ENCODE assay signal across 20 cellular contexts in the genomic region with DNA sequence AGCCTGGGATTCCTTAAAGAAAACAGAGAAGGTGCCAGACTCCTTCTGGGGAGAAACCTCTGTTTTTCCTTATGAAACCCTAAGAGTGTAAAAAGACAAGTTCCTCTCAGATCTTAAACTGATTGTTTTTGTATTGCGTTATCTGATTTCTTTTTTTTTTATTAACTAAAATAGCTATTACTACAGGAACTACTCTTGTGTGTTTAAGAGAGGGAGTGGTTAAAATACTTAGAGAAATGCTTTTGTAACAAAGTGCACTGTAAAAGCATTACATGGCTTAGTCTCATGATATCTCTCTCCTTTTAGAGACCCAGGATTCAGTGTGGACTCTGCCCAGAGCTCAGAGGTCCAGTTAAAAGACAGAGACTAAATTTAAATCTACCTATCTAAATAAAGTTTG. TPM values are rescaled to one million over a fixed set of nuclear protein-coding genes. Genes with fewer than 3 reads are reported as not detected.
DNase-seq lines count a peak whose midpoint lies in the region; ATAC-seq and TF ChIP-seq lines count a peak whose summit lies in the region.
"Had no signal": no experiment of that assay in that cellular context is flagged by ENCODE, and none has a peak within 500 bp of the region (broad histone marks: within the 10 kb centered on the region; RNA-seq: fewer than 3 reads in every experiment).

No MANE protein-coding gene starts in this region.

- POLR2A ChIA-PET in SK-N-SH (lab: Yijun Ruan, JAX), result no interaction called here
- POLR2A ChIA-PET in GM10248 (lab: Yijun Ruan, JAX), result no interaction called here
- POLR2A ChIA-PET in MCF 10A (lab: Yijun Ruan, JAX), result interaction anchor here (1.1 to 1.3 kb wide), 2 partner anchors 14 to 15 kb away, joined by 3 read pairs; no protein-coding TSS in a partner anchor

- WGBS in SK-N-SH (ENCODE audit: low lambda C conversion rate), result 86% methylated on average over 1 of the region's 1 CpG
- WGBS in ovary, 3 donors, result 44 to 50% (median 48%) methylated on average over 1 of the region's 1 CpG

- peak overlapping the region; percentile 5; the same call in 1 of the 2 replicates for H2AFZ ChIP-seq in SK-N-SH (ENCODE audit: low read depth)

- H3K4me3 ChIP-seq in SK-N-SH (ENCODE audit: low read depth in 2 of 2, low read length in 1 of 2), result no peak overlapping the region
- no peak overlapping the region for H3K4me3 ChIP-seq in right atrium auricular region
- H3K4me3 ChIP-seq in ovary, result no peak overlapping the region
- no peak overlapping the region for H3K4me3 ChIP-seq in upper lobe of right lung
- H3K4me3 ChIP-seq: lung had no signal

- H3K9me2 ChIP-seq in SK-N-SH, result no peaks in the 10 kb centered on the region

- H3K79me2 ChIP-seq in SK-N-SH (ENCODE audit: insufficient read depth), result no peaks in the 10 kb centered on the region

- BruUV-seq in MCF 10A (replicated peaks; lab: Mats Ljungman, UMichigan), result no TSS peak

- peaks cover 18% of the 10 kb centered on the region for H3K27me3 Mint-ChIP-seq in MCF 10A (ENCODE audit: insufficient read depth, unreplicated experiment)

- H3K4me3 Mint-ChIP-seq in MCF 10A (ENCODE audit: unreplicated experiment), result no peak overlapping the region
- H3K4me3 Mint-ChIP-seq: CD4-positive, alpha-beta memory T cell; central memory CD8-positive, alpha-beta T cell; WTC11 had no signal

- H3K4me1 Mint-ChIP-seq in MCF 10A (ENCODE audit: insufficient read depth, unreplicated experiment), result no peaks in the 10 kb centered on the region
- H3K4me1 Mint-ChIP-seq: CD4-positive, alpha-beta memory T cell; central memory CD8-positive, alpha-beta T cell had no signal

- H3K9me3 Mint-ChIP-seq in MCF 10A (ENCODE audit: unreplicated experiment), result no peaks in the 10 kb centered on the region
- H3K9me3 Mint-ChIP-seq: central memory CD8-positive, alpha-beta T cell had no signal

- H3K36me3 Mint-ChIP-seq in MCF 10A (ENCODE audit: insufficient read depth, unreplicated experiment), result no peaks in the 10 kb centered on the region

- no peaks in the 10 kb centered on the region for H3K36me3 ChIP-seq in SK-N-SH (replicated peaks in 1 of 2; ENCODE audit: control insufficient read depth in 1 of 2, insufficient read depth in 2 of 2, low read length in 1 of 2)
- H3K36me3 ChIP-seq in right atrium auricular region, result no peaks in the 10 kb centered on the region
- no peaks in the 10 kb centered on the region for H3K36me3 ChIP-seq in ovary
- H3K36me3 ChIP-seq in upper lobe of right lung, result no peaks in the 10 kb centered on the region

- no peaks in the 10 kb centered on the region for H4K20me1 ChIP-seq in SK-N-SH (ENCODE audit: insufficient read depth)

- TF ChIP-seq EP300 in SK-N-SH (IDR thresholded peaks at IDR 0.05; ENCODE audit: borderline replicate concordance in 1 of 2, low read depth in 1 of 2, low read length in 1 of 2) (no peak), ovary (IDR thresholded peaks at IDR 0.05) (no peak)

- H3K27me3 ChIP-seq in SK-N-SH (ENCODE audit: insufficient read depth) (no peaks in the 10 kb centered on the region), right atrium auricular region (no peaks in the 10 kb centered on the region), ovary (no peaks in the 10 kb centered on the region), upper lobe of right lung (no peaks in the 10 kb centered on the region)

- no peak overlapping the region for H3K27ac Mint-ChIP-seq in MCF 10A (ENCODE audit: low read depth, unreplicated experiment)

- TF ChIP-seq RAD21 in SK-N-SH (IDR thresholded peaks at IDR 0.05; ENCODE audit: low read length), result no peak

- H3K9me3 ChIP-seq in SK-N-SH, result 0 out of 2 replicates have a peak, but pooled peaks cover 4% of the 10 kb centered on the region
- no peaks in the 10 kb centered on the region for H3K9me3 ChIP-seq in right atrium auricular region
- no peaks in the 10 kb centered on the region for H3K9me3 ChIP-seq in ovary
- no peaks in the 10 kb centered on the region for H3K9me3 ChIP-seq in upper lobe of right lung

- intact Hi-C loops in ovary (cut with DNase I) (no loop called here), upper lobe of right lung (cut with DNase I) (no loop called here), MCF 10A (cut with micrococcal nuclease) (no loop called here)

- H3K27ac ChIP-seq in SK-N-SH (ENCODE audit: low read depth in 2 of 2, low read length in 1 of 2) (no peak overlapping the region), right atrium auricular region (peak overlapping the region; percentile 39 to 54), ovary (peak overlapping the region; percentile 7 to 52), upper lobe of right lung (peak overlapping the region; percentile 64)

- H3K4me2 ChIP-seq in SK-N-SH, result no peak overlapping the region

- CTCF ChIA-PET in SK-N-SH (lab: Yijun Ruan, JAX) (interaction anchor here (0.6 to 20.0 kb wide), 3 partner anchors 11 to 402 kb away, joined by 3 to 556 read pairs (median 126); no protein-coding TSS in a partner anchor), GM10248 (lab: Yijun Ruan, JAX) (interaction anchor here (1.2 to 6.8 kb wide), 4 partner anchors 11 to 58 kb away, joined by 4 to 41 read pairs (median 9); no protein-coding TSS in a partner anchor), MCF 10A (lab: Yijun Ruan, JAX) (interaction anchor here (0.6 to 23.9 kb wide), 5 partner anchors 10 to 295 kb away, joined by 3 to 411 read pairs (median 8); no protein-coding TSS in a partner anchor)

- H3K4me1 ChIP-seq in SK-N-SH (ENCODE audit: control insufficient read depth in 1 of 2, insufficient read depth in 2 of 2, low read depth in 1 of 2, low read length in 1 of 2), result no peaks in the 10 kb centered on the region
- peaks cover 0 to 9% of the 10 kb centered on the region in 2 donors for H3K4me1 ChIP-seq in right atrium auricular region
- H3K4me1 ChIP-seq in ovary (ENCODE audit: insufficient read depth), result peaks cover 1% of the 10 kb centered on the region
- H3K4me1 ChIP-seq in upper lobe of right lung, result peaks cover 11% of the 10 kb centered on the region

- no peaks in the 10 kb centered on the region for H3F3A ChIP-seq in SK-N-SH (replicated peaks; ENCODE audit: insufficient read depth)

- TF ChIP-seq POLR2A in ovary (IDR thresholded peaks at IDR 0.05), result no peak

- ATAC-seq in SK-N-SH treated with all-trans-retinoic acid at 6 μM for 48 hours, result no peak
- peak; percentile 24 for ATAC-seq in upper lobe of right lung
- no peak for ATAC-seq in HG02588 (IDR thresholded peaks at IDR 0.05; ENCODE audit: unreplicated experiment)
- ATAC-seq: activated naive CD4-positive, alpha-beta T cell treated with anti-CD3 and anti-CD28 coated beads, Interleukin-2, amount 50 U/mL, for 72 hours; WTC11 had no signal

- no peak overlapping the region for H3K9ac ChIP-seq in SK-N-SH

- TF ChIP-seq CTCF in SK-N-SH (IDR thresholded peaks at IDR 0.05) (no peak), right atrium auricular region (IDR thresholded peaks at IDR 0.05) (no peak), ovary (IDR thresholded peaks at IDR 0.05) (no peak), upper lobe of right lung (IDR thresholded peaks at IDR 0.05) (no peak), GM10248 (IDR thresholded peaks at IDR 0.05; ENCODE audit: control extremely low read depth, extremely low read depth, low read depth, missing control alignments) (no peak), MCF 10A (IDR thresholded peaks at IDR 0.05; ENCODE audit: unreplicated experiment) (no peak)

- DNase-seq in SK-N-SH (no peak), right atrium auricular region (ENCODE audit: low spot score) (no peak), ovary (no peak), upper lobe of right lung (no peak), GM10248 (ENCODE audit: extremely low spot score) (no peak), MCF 10A (ENCODE audit: unreplicated experiment) (no peak)
- DNase-seq: 8988T; activated CD8-positive, alpha-beta memory T cell treated with anti-CD3 and anti-CD28 coated beads, Interleukin-2, amount 50 U/mL, for 48 hours; CD4-positive, alpha-beta memory T cell; GOT3; hypothalamus; MV-4-11; NCI-H2171 treated with DMSO at 0.1 percent for 48 hours; nucleus accumbens had no signal

TF ChIP-seq in SK-N-SH, 30 proteins besides CTCF, POLR2A, EP300 and RAD21 (continues in another document):
- TF ChIP-seq JUND (IDR thresholded peaks at IDR 0.05), result no peak
- TF ChIP-seq GABPA (IDR thresholded peaks at IDR 0.05; ENCODE audit: low read depth), result no peak
- TF ChIP-seq SIN3A (IDR thresholded peaks at IDR 0.05; ENCODE audit: borderline replicate concordance, low read depth, low read length), result no peak
- TF ChIP-seq RFX5 (IDR thresholded peaks at IDR 0.05; ENCODE audit: low read length), result no peak
- TF ChIP-seq RCOR1 (IDR thresholded peaks at IDR 0.05; ENCODE audit: low read length), result no peak
- TF ChIP-seq MXI1 (IDR thresholded peaks at IDR 0.05; ENCODE audit: low read depth, low read length), result no peak
- TF ChIP-seq, protein P1, sequence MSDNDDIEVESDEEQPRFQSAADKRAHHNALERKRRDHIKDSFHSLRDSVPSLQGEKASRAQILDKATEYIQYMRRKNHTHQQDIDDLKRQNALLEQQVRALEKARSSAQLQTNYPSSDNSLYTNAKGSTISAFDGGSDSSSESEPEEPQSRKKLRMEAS (IDR thresholded peaks at IDR 0.05; ENCODE audit: low read depth), result no peak

TF ChIP-seq in SK-N-SH treated with all-trans-retinoic acid at 6 μM for 48 hours, 23 proteins besides CTCF, POLR2A, EP300 and RAD21 (continues in another document):
- TF ChIP-seq, protein P2, sequence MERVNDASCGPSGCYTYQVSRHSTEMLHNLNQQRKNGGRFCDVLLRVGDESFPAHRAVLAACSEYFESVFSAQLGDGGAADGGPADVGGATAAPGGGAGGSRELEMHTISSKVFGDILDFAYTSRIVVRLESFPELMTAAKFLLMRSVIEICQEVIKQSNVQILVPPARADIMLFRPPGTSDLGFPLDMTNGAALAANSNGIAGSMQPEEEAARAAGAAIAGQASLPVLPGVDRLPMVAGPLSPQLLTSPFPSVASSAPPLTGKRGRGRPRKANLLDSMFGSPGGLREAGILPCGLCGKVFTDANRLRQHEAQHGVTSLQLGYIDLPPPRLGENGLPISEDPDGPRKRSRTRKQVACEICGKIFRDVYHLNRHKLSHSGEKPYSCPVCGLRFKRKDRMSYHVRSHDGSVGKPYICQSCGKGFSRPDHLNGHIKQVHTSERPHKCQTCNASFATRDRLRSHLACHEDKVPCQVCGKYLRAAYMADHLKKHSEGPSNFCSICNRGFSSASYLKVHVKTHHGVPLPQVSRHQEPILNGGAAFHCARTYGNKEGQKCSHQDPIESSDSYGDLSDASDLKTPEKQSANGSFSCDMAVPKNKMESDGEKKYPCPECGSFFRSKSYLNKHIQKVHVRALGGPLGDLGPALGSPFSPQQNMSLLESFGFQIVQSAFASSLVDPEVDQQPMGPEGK (CRISPR knock-in tag; IDR thresholded peaks at IDR 0.05; ENCODE audit: borderline replicate concordance), result no peak
- TF ChIP-seq ZFP3 (CRISPR knock-in tag; IDR thresholded peaks at IDR 0.05) (no peak), ISL1 (CRISPR knock-in tag; IDR thresholded peaks at IDR 0.05) (no peak), BACH2 (CRISPR knock-in tag; IDR thresholded peaks at IDR 0.05; ENCODE audit: borderline replicate concordance) (no peak)

RNA-seq across cellular contexts. Expression of gene PTGIS, which starts 15.9 kb away (rescaled TPM):
- polyA plus RNA-seq in SK-N-SH (2012; rRNA removed) (0.67 and 1.0 TPM in 2 replicates), ovary (100 to 1,000 TPM in 1 of 2 donors, 10 to 100 TPM in 1; 42.4 to 130 TPM)
- 0.45 and 0.52 TPM in 2 replicates for polyA plus RNA-seq in SK-N-SH (2012; cell fraction: cytosol; rRNA removed)
- 0.49 and 0.54 TPM in 2 replicates for polyA plus RNA-seq in SK-N-SH (2012; cell fraction: nucleus; rRNA removed)
- total RNA-seq in right atrium auricular region (100 to 1,000 TPM in 1 of 2 donors, 10 to 100 TPM in 1; 59.8 to 169 TPM), ovary (100 to 1,000 TPM in 5 of 7 donors, 10 to 100 TPM in 2; 38.3 to 221 (median 160) TPM), upper lobe of right lung (42.1 TPM), MCF 10A (2022) (not detected in 2 replicates)
- total RNA-seq: CD4-positive, alpha-beta memory T cell had no signal
- polyA plus RNA-seq: CD4-positive, alpha-beta memory T cell had no signal

Comparison
In these comparisons a context has a peak if more than half of its experiments do, and no peak if none do; other contexts are left out.
1. H3K27ac ChIP-seq: peak in right atrium auricular region (2 of 2), ovary (2 of 2) and upper lobe of right lung (single experiment); none in SK-N-SH (0 of 2).
2. RNA of gene PTGIS, which starts 15.9 kb away (total RNA-seq): 59.8 to 169 TPM in right atrium auricular region, 38.3 to 221 TPM in ovary and 42.1 TPM in upper lobe of right lung (single experiment); not detected in MCF 10A; every median in the first group is over 10 times any median in the second.